In the genomic region with DNA sequence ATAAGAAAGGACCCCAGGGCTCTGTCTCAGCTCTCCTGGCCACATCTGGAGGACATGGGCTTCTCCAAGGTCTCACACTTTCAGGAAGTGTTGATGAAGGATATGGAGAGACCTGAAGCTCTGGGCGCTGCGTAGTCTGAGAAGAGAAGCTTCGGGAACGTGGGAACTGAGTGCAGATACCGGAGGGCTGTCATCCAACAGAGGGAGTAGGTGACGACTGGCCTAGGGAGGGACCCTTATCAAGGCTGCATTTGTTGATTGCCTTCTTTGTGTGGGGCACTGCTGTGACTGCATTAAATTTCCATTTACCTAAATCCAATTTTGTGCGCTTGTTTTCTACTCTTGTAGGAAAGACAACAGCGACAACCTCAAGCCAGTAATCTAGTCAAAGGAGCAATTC, we compare ENCODE assay signal across 2 cellular contexts.
TF ChIP-seq lines count a peak whose summit lies in the region.

No MANE protein-coding gene starts in this region.

TF ChIP-seq in GM23338, 12 proteins besides CTCF, POLR2A, EP300 and RAD21:
- TF ChIP-seq JUNB (IDR thresholded peaks at IDR 0.05; ENCODE audit: unreplicated experiment) = no peak
- no peak for TF ChIP-seq NANOG (IDR thresholded peaks at IDR 0.05; ENCODE audit: borderline replicate concordance)
- TF ChIP-seq, protein P1, sequence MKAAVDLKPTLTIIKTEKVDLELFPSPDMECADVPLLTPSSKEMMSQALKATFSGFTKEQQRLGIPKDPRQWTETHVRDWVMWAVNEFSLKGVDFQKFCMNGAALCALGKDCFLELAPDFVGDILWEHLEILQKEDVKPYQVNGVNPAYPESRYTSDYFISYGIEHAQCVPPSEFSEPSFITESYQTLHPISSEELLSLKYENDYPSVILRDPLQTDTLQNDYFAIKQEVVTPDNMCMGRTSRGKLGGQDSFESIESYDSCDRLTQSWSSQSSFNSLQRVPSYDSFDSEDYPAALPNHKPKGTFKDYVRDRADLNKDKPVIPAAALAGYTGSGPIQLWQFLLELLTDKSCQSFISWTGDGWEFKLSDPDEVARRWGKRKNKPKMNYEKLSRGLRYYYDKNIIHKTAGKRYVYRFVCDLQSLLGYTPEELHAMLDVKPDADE (IDR thresholded peaks at IDR 0.05) = no peak
- TF ChIP-seq EZH2 (IDR thresholded peaks at IDR 0.05; ENCODE audit: low read depth, unreplicated experiment) = no peak

TF ChIP-seq in H1, 55 proteins besides CTCF, POLR2A, EP300 and RAD21:
- no peak for TF ChIP-seq NANOG (IDR thresholded peaks at IDR 0.05; ENCODE audit: insufficient read depth, low read depth, low read length, poor library complexity, severe bottlenecking)
- TF ChIP-seq CTBP2 (IDR thresholded peaks at IDR 0.05; ENCODE audit: borderline replicate concordance, insufficient read depth, insufficient read length, low read length) = no peak
- no peak for TF ChIP-seq FOSL1 (IDR thresholded peaks at IDR 0.05; ENCODE audit: insufficient read depth, low read depth, low read length)
- no peak for TF ChIP-seq BACH1 (IDR thresholded peaks at IDR 0.05; ENCODE audit: low read length)
- no peak for TF ChIP-seq CREB1 (IDR thresholded peaks at IDR 0.05)
- no peak for TF ChIP-seq RFX5 (IDR thresholded peaks at IDR 0.05; ENCODE audit: borderline replicate concordance, low read depth, low read length)
- TF ChIP-seq RBBP5 (IDR thresholded peaks at IDR 0.05; ENCODE audit: borderline replicate concordance, low read depth, low read length) = no peak
- TF ChIP-seq, protein P2, sequence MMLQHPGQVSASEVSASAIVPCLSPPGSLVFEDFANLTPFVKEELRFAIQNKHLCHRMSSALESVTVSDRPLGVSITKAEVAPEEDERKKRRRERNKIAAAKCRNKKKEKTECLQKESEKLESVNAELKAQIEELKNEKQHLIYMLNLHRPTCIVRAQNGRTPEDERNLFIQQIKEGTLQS (IDR thresholded peaks at IDR 0.05; ENCODE audit: insufficient read depth, low read depth, low read length) = no peak
- no peak for TF ChIP-seq KDM4A (IDR thresholded peaks at IDR 0.05; ENCODE audit: low read depth, low read length, severe bottlenecking)
- TF ChIP-seq TEAD4 (IDR thresholded peaks at IDR 0.05; ENCODE audit: low read depth, low read length) = no peak
- no peak for TF ChIP-seq HDAC6 (IDR thresholded peaks at IDR 0.05; ENCODE audit: low read depth, low read length)
- no peak for TF ChIP-seq POU5F1 (IDR thresholded peaks at IDR 0.05; ENCODE audit: low read depth, low read length)
- no peak for TF ChIP-seq SIX5 (IDR thresholded peaks at IDR 0.05; ENCODE audit: low read depth, low read length)
- no peak for TF ChIP-seq TAF1 (IDR thresholded peaks at IDR 0.05; ENCODE audit: low read depth, low read length)
- TF ChIP-seq SP1 (IDR thresholded peaks at IDR 0.05; ENCODE audit: low read depth, low read length) = no peak
- no peak for TF ChIP-seq SRF (IDR thresholded peaks at IDR 0.05; ENCODE audit: low read depth, low read length)
- TF ChIP-seq, protein P3, sequence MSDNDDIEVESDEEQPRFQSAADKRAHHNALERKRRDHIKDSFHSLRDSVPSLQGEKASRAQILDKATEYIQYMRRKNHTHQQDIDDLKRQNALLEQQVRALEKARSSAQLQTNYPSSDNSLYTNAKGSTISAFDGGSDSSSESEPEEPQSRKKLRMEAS (IDR thresholded peaks at IDR 0.05) = no peak
- no peak for TF ChIP-seq BRCA1 (IDR thresholded peaks at IDR 0.05; ENCODE audit: low read depth, low read length)
- no peak for TF ChIP-seq HDAC2 (IDR thresholded peaks at IDR 0.05; ENCODE audit: borderline replicate concordance in 1 of 2, low read depth in 2 of 2, low read length in 2 of 2)
- no peak for TF ChIP-seq CEBPB (IDR thresholded peaks at IDR 0.05; ENCODE audit: low read depth, low read length)
TF ChIP-seq in H1: peak in this region for 0.
